ENCODE assay signal across 8 cellular contexts in genomic region chr1:192983349-192983980, GRCh38.
DNase-seq lines count a peak whose midpoint lies in the region; ATAC-seq, FAIRE-seq and TF ChIP-seq lines count a peak whose summit lies in the region.

No MANE protein-coding gene starts in this region.

- ATAC-seq in GM21360 (IDR thresholded peaks at IDR 0.05; ENCODE audit: unreplicated experiment), result peak; percentile 86
- ATAC-seq in HG03196 (IDR thresholded peaks at IDR 0.05; ENCODE audit: unreplicated experiment), result peak; percentile 72

- no peaks in the 10 kb centered on the region for H3K79me1 ChIP-seq in H1 (ENCODE audit: low read depth, low read length)

- H3K36me3 ChIP-seq in H1 (ENCODE audit: control insufficient read depth in 2 of 4, insufficient read depth in 4 of 4, low read length in 3 of 4), result no peaks in the 10 kb centered on the region

- no peaks in the 10 kb centered on the region for H3K27me3 ChIP-seq in H1 (replicated peaks in 1 of 4; ENCODE audit: control insufficient read depth in 3 of 4, extremely low read depth in 1 of 4, insufficient read depth in 3 of 4, low read length in 3 of 4)

- TF ChIP-seq POLR2A in H1 (IDR thresholded peaks at IDR 0.05; ENCODE audit: control extremely low read depth in 1 of 2, low read depth in 2 of 2, low read length in 2 of 2), result no peak

- peaks cover 0 to under 1% (median 0%) of the 10 kb centered on the region in 4 experiments; a peak in 1 of 7 replicates for H3K4me1 ChIP-seq in H1 (replicated peaks in 1 of 4; ENCODE audit: control insufficient read depth in 3 of 4, insufficient read depth in 4 of 4, low read length in 3 of 4)

- in situ Hi-C loops in GM13977 (cut with MboI; ENCODE audit: low pct_unique_long_range_greater_than_20kb, low sequenced_read_pairs, unreplicated experiment), result no loop called here

- H3K56ac ChIP-seq in H1 (replicated peaks; ENCODE audit: insufficient read length, low read depth, low read length), result no peak overlapping the region

- WGBS in H1 (ENCODE audit: extremely low coverage in 1 of 2, insufficient coverage in 1 of 2, insufficient read length in 1 of 2, insufficient replicate concordance in 2 of 2, low coverage in 1 of 2, low lambda C conversion rate in 2 of 2, missing lambda C conversion rate in 1 of 2), 2 experiments, result 66% methylated on average over 6 of the region's 6 CpGs; no CpG with 5 or more reads in 1 of the 2 experiments

- H3K79me2 ChIP-seq in H1 (ENCODE audit: control insufficient read depth in 1 of 2, insufficient read depth in 2 of 2, low read length in 2 of 2), result no peaks in the 10 kb centered on the region

- POLR2A ChIA-PET in H1 (lab: Charles Lee; ENCODE audit: partially characterized antibody), result no interaction called here

- peak; percentile 58 for DNase-seq in GM13977 (ENCODE audit: low spot score)
- DNase-seq in H1 (ENCODE audit: low read depth in 1 of 2, low spot score in 2 of 2), result no peak
- no peak for DNase-seq in foreskin melanocyte
- no peak for DNase-seq in OCI-M2 (lab: John Stamatoyannopoulos, UW; ENCODE audit: unreplicated experiment)
- no peak for DNase-seq in HCEC 1CT
- DNase-seq in RCC 7860 (ENCODE audit: low spot score), result no peak

- no peak overlapping the region for H4K8ac ChIP-seq in H1 (ENCODE audit: extremely low read depth, insufficient read depth, low read length)

- no peak overlapping the region for H3K9ac ChIP-seq in H1 (replicated peaks in 1 of 4; ENCODE audit: extremely low read depth in 1 of 4, low read depth in 3 of 4, low read length in 3 of 4)

- no peak for TF ChIP-seq EP300 in H1 (IDR thresholded peaks at IDR 0.05; ENCODE audit: borderline replicate concordance in 1 of 2, low read depth in 2 of 2, low read length in 2 of 2)

- H2BK12ac ChIP-seq in H1 (ENCODE audit: low read depth, low read length), result no peak overlapping the region

- no peak overlapping the region for H2AK5ac ChIP-seq in H1 (ENCODE audit: low read depth, low read length)

- CTCF ChIA-PET in H1 (lab: Charles Lee; ENCODE audit: partially characterized antibody), result interaction anchor here (1.1 kb wide), 1 partner anchor 30 kb away, joined by 3 read pairs; no protein-coding TSS in a partner anchor

- no peak overlapping the region for H4K91ac ChIP-seq in H1 (replicated peaks; ENCODE audit: insufficient read length, low read length)

- no peak overlapping the region for H3K14ac ChIP-seq in H1 (ENCODE audit: insufficient read length)

- H4K20me1 ChIP-seq in H1 (replicated peaks in 1 of 2; ENCODE audit: control insufficient read depth in 1 of 2, insufficient read depth in 2 of 2, low read length in 2 of 2), result no peaks in the 10 kb centered on the region

- H3K27ac ChIP-seq in H1 (ENCODE audit: low read depth, low read length), result no peak overlapping the region

- no peak overlapping the region for H2BK120ac ChIP-seq in H1 (replicated peaks; ENCODE audit: low read depth, low read length)

- H3K18ac ChIP-seq in H1 (ENCODE audit: extremely low read depth, low read length), result no peak overlapping the region

- no peaks in the 10 kb centered on the region for H3K23me2 ChIP-seq in H1 (ENCODE audit: low read depth, low read length)

- H4K5ac ChIP-seq in H1 (ENCODE audit: insufficient read length, low read depth, low read length), result no peak overlapping the region

- no peak overlapping the region for H3K4ac ChIP-seq in H1 (replicated peaks; ENCODE audit: insufficient read length, low read depth, low read length)

- H2AFZ ChIP-seq in H1 (ENCODE audit: low read length), result no peak overlapping the region

- H3K4me3 ChIP-seq in H1 (ENCODE audit: extremely low read depth in 1 of 4, insufficient read depth in 2 of 4, low read depth in 3 of 4, low read length in 4 of 4), result no peak overlapping the region

- no peak overlapping the region for H2BK5ac ChIP-seq in H1 (ENCODE audit: low read depth, low read length)

- TF ChIP-seq CTCF in GM13977 (IDR thresholded peaks at IDR 0.05; ENCODE audit: extremely low read depth, insufficient read depth, missing control alignments) (no peak), H1 (IDR thresholded peaks at IDR 0.05; ENCODE audit: control extremely low read depth in 1 of 3, insufficient read depth in 1 of 3, low read depth in 1 of 3, low read length in 3 of 3) (no peak)

- peaks cover 4 to 8% of the 10 kb centered on the region in 2 experiments; a peak in 2 of 4 replicates for H3K9me3 ChIP-seq in H1 (ENCODE audit: insufficient read depth in 2 of 2, low read depth in 1 of 2, low read length in 1 of 2)

- H2BK15ac ChIP-seq in H1 (ENCODE audit: low read length), result no peak overlapping the region

- no peak for FAIRE-seq in H1 (lab: Jason Lieb, UNC)
- FAIRE-seq in RCC 7860 (lab: Jason Lieb, UNC), result no peak

- TF ChIP-seq RAD21 in H1 (IDR thresholded peaks at IDR 0.05 in 1 of 2, conservative IDR thresholded peaks at IDR 0.05 in 1 of 2; ENCODE audit: low read depth in 2 of 2, low read length in 2 of 2), result no peak

- H3K23ac ChIP-seq in H1 (ENCODE audit: insufficient read length), result no peak overlapping the region

- no peak overlapping the region for H3K4me2 ChIP-seq in H1 (ENCODE audit: insufficient read depth in 1 of 2, low read depth in 2 of 2, low read length in 2 of 2)

- no peak overlapping the region for H2BK20ac ChIP-seq in H1 (ENCODE audit: low read length)

TF ChIP-seq in H1, 55 proteins besides CTCF, POLR2A, EP300 and RAD21:
- TF ChIP-seq SIN3A (conservative IDR thresholded peaks at IDR 0.05 in 1 of 2, IDR thresholded peaks at IDR 0.05 in 1 of 2; ENCODE audit: low read depth in 1 of 2, low read length in 2 of 2) (no peak), JUND (IDR thresholded peaks at IDR 0.05; ENCODE audit: low read length) (peak; percentile 79)
